In genomic region chr21:32088471-32088870, GRCh38 we compare ENCODE assay signal across 19 cellular contexts.
DNase-seq lines count a peak whose midpoint lies in the region; TF ChIP-seq lines count a peak whose summit lies in the region.
"Had no signal": no experiment of that assay in that cellular context is flagged by ENCODE, and none has a peak within 500 bp of the region (broad histone marks: within the 10 kb centered on the region; RNA-seq: fewer than 3 reads in every experiment).

No MANE protein-coding gene starts in this region.

- no peak for TF ChIP-seq POLR2A in suprapubic skin (IDR thresholded peaks at IDR 0.05)

- H3K4me1 ChIP-seq in suprapubic skin: no peaks in the 10 kb centered on the region

- H3K9me3 ChIP-seq in suprapubic skin: no peaks in the 10 kb centered on the region

- no peak for TF ChIP-seq CTCF in brain (conservative IDR thresholded peaks at IDR 0.05)
- no peak for TF ChIP-seq CTCF in suprapubic skin (IDR thresholded peaks at IDR 0.05)

- peaks cover 4 to 8% (median 8%) of the 10 kb centered on the region in 5 experiments for H3K9me3 Mint-ChIP-seq in brain

- no peak overlapping the region for H3K4me3 Mint-ChIP-seq in brain
- H3K4me3 Mint-ChIP-seq: CD8-positive, alpha-beta memory T cell had no signal

- H3K27ac ChIP-seq in suprapubic skin: no peak overlapping the region
- H3K27ac ChIP-seq: C4-2B had no signal

- no peaks in the 10 kb centered on the region for H3K36me3 ChIP-seq in suprapubic skin

- H3K36me3 Mint-ChIP-seq in brain: no peaks in the 10 kb centered on the region

- no peak overlapping the region for H3K4me3 ChIP-seq in suprapubic skin

- peak overlapping the region in 4 of 5 experiments; percentile 4 to 64 (median 36) for H3K27ac Mint-ChIP-seq in brain
- H3K27ac Mint-ChIP-seq: CD8-positive, alpha-beta memory T cell had no signal

- no peaks in the 10 kb centered on the region for H3K27me3 ChIP-seq in suprapubic skin

- TF ChIP-seq EP300 in suprapubic skin (IDR thresholded peaks at IDR 0.05): no peak

- H3K27me3 Mint-ChIP-seq in brain: peaks cover 8% of the 10 kb centered on the region

- DNase-seq in NCI-H1105 treated with DMSO at 0.1 percent for 48 hours (lab: John Stamatoyannopoulos, UW) (peak; percentile 4), NCI-H1105 (lab: John Stamatoyannopoulos, UW) (no peak), D341Med (ENCODE audit: low spot score) (peak; percentile 55), NCI-H345 (lab: John Stamatoyannopoulos, UW) (peak; percentile 20), suprapubic skin (ENCODE audit: low spot score in 2 of 2) (no peak), NCI-H1694 (lab: John Stamatoyannopoulos, UW) (no peak)
- DNase-seq: 8988T; AML-193; CD8-positive, alpha-beta memory T cell; KG1; NCI-H2029; NCI-H2171 treated with DMSO at 0.1 percent for 48 hours; NCI-H510A; NCI-H774; Right ventricle myocardium superior; SW 1271; T-helper 2 cell had no signal

- peaks cover 13% of the 10 kb centered on the region for H3K4me1 Mint-ChIP-seq in brain
- H3K4me1 Mint-ChIP-seq: CD8-positive, alpha-beta memory T cell had no signal

Comparison
In these comparisons a context has a peak if more than half of its experiments do, and no peak if none do; other contexts are left out.
1. DNase-seq: peak in NCI-H1105 treated with DMSO at 0.1 percent for 48 hours (single experiment), D341Med (single experiment) and NCI-H345 (single experiment); none in NCI-H1105 (single experiment), suprapubic skin (0 of 2) and NCI-H1694 (single experiment).